Comparison of ENCODE assay signal across 16 cellular contexts in the genomic region with DNA sequence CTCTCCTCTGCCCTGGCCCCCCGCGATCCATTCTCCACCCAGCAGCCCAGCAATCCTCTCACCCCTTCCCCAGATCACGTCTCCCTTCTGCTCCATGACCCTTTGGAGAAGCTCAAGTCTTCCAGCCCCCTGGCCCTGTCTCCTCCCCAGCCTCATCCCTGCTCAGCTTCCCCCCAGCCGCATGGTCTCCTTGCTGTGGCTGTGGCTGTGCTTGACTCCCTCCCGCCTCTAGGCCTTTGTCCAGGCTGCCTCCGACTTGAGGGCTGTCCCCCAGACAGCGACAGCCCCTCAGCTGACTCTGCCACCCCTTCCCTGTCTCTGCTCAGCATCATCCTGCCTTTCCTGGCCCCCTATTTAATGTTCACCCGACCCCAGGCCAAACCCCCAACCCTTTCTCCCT. TPM values are rescaled to one million over a fixed set of nuclear protein-coding genes. Genes with fewer than 3 reads are reported as not detected.
DNase-seq lines count a peak whose midpoint lies in the region; ATAC-seq, FAIRE-seq and TF ChIP-seq lines count a peak whose summit lies in the region.
"Had no signal": no experiment of that assay in that cellular context is flagged by ENCODE, and none has a peak within 500 bp of the region (broad histone marks: within the 10 kb centered on the region; RNA-seq: fewer than 3 reads in every experiment).

No MANE protein-coding gene starts in this region.

- FAIRE-seq in H1 (lab: Jason Lieb, UNC) = no peak
- FAIRE-seq: HepG2, HTR-8/SVneo had no signal

- H3K4me3 ChIP-seq in BLaER1 (no peak overlapping the region), GM23338 (no peak overlapping the region), H1 (ENCODE audit: extremely low read depth in 1 of 4, insufficient read depth in 2 of 4, low read depth in 3 of 4, low read length in 4 of 4) (no peak overlapping the region), neural progenitor cell (no peak overlapping the region), dorsolateral prefrontal cortex (no peak overlapping the region)
- no peak overlapping the region for H3K4me3 ChIP-seq in naive thymus-derived CD4-positive, alpha-beta T cell (ENCODE audit: low read length)
- H3K4me3 ChIP-seq: HAP-1 had no signal

- H3K9ac ChIP-seq in BLaER1 = no peak overlapping the region
- H3K9ac ChIP-seq in H1 (replicated peaks in 1 of 4; ENCODE audit: extremely low read depth in 1 of 4, low read depth in 3 of 4, low read length in 3 of 4) = no peak overlapping the region
- H3K9ac ChIP-seq in neural progenitor cell = no peak overlapping the region

- H3K79me2 ChIP-seq in GM23338 (replicated peaks; ENCODE audit: insufficient read depth) (no peaks in the 10 kb centered on the region), H1 (ENCODE audit: control insufficient read depth in 1 of 2, insufficient read depth in 2 of 2, low read length in 2 of 2) (no peaks in the 10 kb centered on the region), neural progenitor cell (ENCODE audit: low read depth) (no peaks in the 10 kb centered on the region)

- 0 out of 2 replicates have a peak overlapping the region, but pooled peaks have one; percentile 28 for H2AFZ ChIP-seq in GM23338
- no peak overlapping the region for H2AFZ ChIP-seq in H1 (ENCODE audit: low read length)
- H2AFZ ChIP-seq in neural progenitor cell (replicated peaks) = no peak overlapping the region

- H4K5ac ChIP-seq in H1 (ENCODE audit: insufficient read length, low read depth, low read length) = no peak overlapping the region

- no peaks in the 10 kb centered on the region; the same call in 1 of the 2 replicates for H3K23me2 ChIP-seq in H1 (ENCODE audit: low read depth, low read length)

- no peak overlapping the region for H3K4me3 Mint-ChIP-seq in GM23338
- H3K4me3 Mint-ChIP-seq in neural progenitor cell = no peak overlapping the region
- peak overlapping the region in 1 of 10 donors; percentile 50 for H3K4me3 Mint-ChIP-seq in naive thymus-derived CD4-positive, alpha-beta T cell
- H3K4me3 Mint-ChIP-seq: CD8-positive, alpha-beta T cell; HFFc6 had no signal

- H2BK12ac ChIP-seq in H1 (ENCODE audit: low read depth, low read length) = peak overlapping the region; percentile 27; the same call in 1 of the 2 replicates

- CTCF ChIA-PET in H1 (lab: Charles Lee; ENCODE audit: partially characterized antibody) = interaction anchor here (0.9 to 1.9 kb wide), 2 partner anchors 14 to 132 kb away, joined by 4 read pairs; no protein-coding TSS in a partner anchor
- CTCF ChIA-PET in naive thymus-derived CD4-positive, alpha-beta T cell (lab: Charles Lee) = no interaction called here

- no peaks in the 10 kb centered on the region for H3F3A ChIP-seq in GM23338 (replicated peaks; ENCODE audit: low read depth)
- peaks cover 16% of the 10 kb centered on the region for H3F3A ChIP-seq in neural progenitor cell (ENCODE audit: low read depth)

- H3K18ac ChIP-seq in H1 (ENCODE audit: extremely low read depth, low read length) = no peak overlapping the region

- H3K23ac ChIP-seq in H1 (ENCODE audit: insufficient read length) = no peak overlapping the region

- no peak for TF ChIP-seq RAD21 in H1 (IDR thresholded peaks at IDR 0.05 in 1 of 2, conservative IDR thresholded peaks at IDR 0.05 in 1 of 2; ENCODE audit: low read depth in 2 of 2, low read length in 2 of 2)

- no peak overlapping the region for H2BK15ac ChIP-seq in H1 (ENCODE audit: low read length)

- TF ChIP-seq EP300 in H1 (IDR thresholded peaks at IDR 0.05; ENCODE audit: borderline replicate concordance in 1 of 2, low read depth in 2 of 2, low read length in 2 of 2) = no peak

- H3K9me3 Mint-ChIP-seq in GM23338 = no peaks in the 10 kb centered on the region
- H3K9me3 Mint-ChIP-seq in neural progenitor cell = no peaks in the 10 kb centered on the region
- H3K9me3 Mint-ChIP-seq in naive thymus-derived CD4-positive, alpha-beta T cell = no peaks in the 10 kb centered on the region
- H3K9me3 Mint-ChIP-seq: CD8-positive, alpha-beta T cell; HFFc6 had no signal

- no peak for ATAC-seq in GM23338
- ATAC-seq in naive thymus-derived CD4-positive, alpha-beta T cell = no peak
- ATAC-seq: CD8-positive, alpha-beta T cell; HepG2 had no signal

- 75% methylated on average over 8 of the region's 8 CpGs; no CpG with 5 or more reads in 1 of the 2 experiments for WGBS in H1 (ENCODE audit: extremely low coverage in 1 of 2, insufficient coverage in 1 of 2, insufficient read length in 1 of 2, insufficient replicate concordance in 2 of 2, low coverage in 1 of 2, low lambda C conversion rate in 2 of 2, missing lambda C conversion rate in 1 of 2), 2 experiments

- no peak overlapping the region for H2BK120ac ChIP-seq in H1 (replicated peaks; ENCODE audit: low read depth, low read length)

- no peaks in the 10 kb centered on the region for H3K36me3 ChIP-seq in BLaER1
- H3K36me3 ChIP-seq in GM23338 (ENCODE audit: insufficient read depth) = no peaks in the 10 kb centered on the region
- H3K36me3 ChIP-seq in H1 (ENCODE audit: control insufficient read depth in 2 of 4, insufficient read depth in 4 of 4, low read length in 3 of 4) = no peaks in the 10 kb centered on the region
- H3K36me3 ChIP-seq in neural progenitor cell = no peaks in the 10 kb centered on the region
- no peaks in the 10 kb centered on the region for H3K36me3 ChIP-seq in naive thymus-derived CD4-positive, alpha-beta T cell (ENCODE audit: control insufficient read depth in 2 of 3, insufficient read depth in 3 of 3, low read length in 3 of 3)
- H3K36me3 ChIP-seq: HAP-1 had no signal

- H3K79me1 ChIP-seq in H1 (ENCODE audit: low read depth, low read length) = no peaks in the 10 kb centered on the region

- H3K4me1 ChIP-seq in BLaER1 = peaks cover 61% of the 10 kb centered on the region
- H3K4me1 ChIP-seq in GM23338 (ENCODE audit: insufficient read depth) = peaks cover 8% of the 10 kb centered on the region; the same call in 1 of the 2 replicates
- H3K4me1 ChIP-seq in H1 (replicated peaks in 1 of 4; ENCODE audit: control insufficient read depth in 3 of 4, insufficient read depth in 4 of 4, low read length in 3 of 4) = peaks cover 3 to 19% (median 7%) of the 10 kb centered on the region in 4 experiments
- H3K4me1 ChIP-seq in neural progenitor cell = peaks cover 21% of the 10 kb centered on the region
- no peaks in the 10 kb centered on the region for H3K4me1 ChIP-seq in naive thymus-derived CD4-positive, alpha-beta T cell (ENCODE audit: control insufficient read depth in 2 of 2, insufficient read depth in 2 of 2, low read length in 2 of 2)

- peak overlapping the region; percentile 35; the same call in 1 of the 2 replicates for H4K8ac ChIP-seq in H1 (ENCODE audit: extremely low read depth, insufficient read depth, low read length)

- H3K27me3 Mint-ChIP-seq in GM23338 (ENCODE audit: insufficient read depth, low read depth, poor library complexity) (peaks cover 11% of the 10 kb centered on the region), neural progenitor cell (ENCODE audit: insufficient read depth, low read depth) (peaks cover 14% of the 10 kb centered on the region)
- H3K27me3 Mint-ChIP-seq in naive thymus-derived CD4-positive, alpha-beta T cell = peaks cover 0 to 9% (median 0%) of the 10 kb centered on the region in 5 donors

- TF ChIP-seq POLR2A in H1 (IDR thresholded peaks at IDR 0.05; ENCODE audit: control extremely low read depth in 1 of 2, low read depth in 2 of 2, low read length in 2 of 2) = no peak

- H3K56ac ChIP-seq in H1 (replicated peaks; ENCODE audit: insufficient read length, low read depth, low read length) = no peak overlapping the region

- intact Hi-C loops in naive thymus-derived CD4-positive, alpha-beta T cell (cut with micrococcal nuclease) = no loop called here
- intact Hi-C loops in dorsolateral prefrontal cortex (cut with DNase I) = no loop called here

- H2BK20ac ChIP-seq in H1 (ENCODE audit: low read length) = no peak overlapping the region

- POLR2A ChIA-PET in H1 (lab: Charles Lee; ENCODE audit: partially characterized antibody) = interaction anchor here (1.0 to 1.2 kb wide), 2 partner anchors 54 to 286 kb away, joined by 3 read pairs; no protein-coding TSS in a partner anchor
- POLR2A ChIA-PET in naive thymus-derived CD4-positive, alpha-beta T cell (lab: Charles Lee) = interaction anchor here (1.0 kb wide), 1 partner anchor 37 kb away, joined by 3 read pairs; no protein-coding TSS in a partner anchor

- no peaks in the 10 kb centered on the region for H4K20me1 ChIP-seq in BLaER1
- H4K20me1 ChIP-seq in GM23338 (replicated peaks; ENCODE audit: insufficient read depth) = no peaks in the 10 kb centered on the region
- H4K20me1 ChIP-seq in H1 (replicated peaks in 1 of 2; ENCODE audit: control insufficient read depth in 1 of 2, insufficient read depth in 2 of 2, low read length in 2 of 2) = peaks cover 0 to 3% of the 10 kb centered on the region in 2 experiments
- H4K20me1 ChIP-seq in neural progenitor cell (ENCODE audit: low read depth) = peaks cover 21% of the 10 kb centered on the region

- no peaks in the 10 kb centered on the region for H3K27me3 ChIP-seq in BLaER1
- H3K27me3 ChIP-seq in GM23338 (ENCODE audit: insufficient read depth) = no peaks in the 10 kb centered on the region
- no peaks in the 10 kb centered on the region for H3K27me3 ChIP-seq in H1 (replicated peaks in 1 of 4; ENCODE audit: control insufficient read depth in 3 of 4, extremely low read depth in 1 of 4, insufficient read depth in 3 of 4, low read length in 3 of 4)
- H3K27me3 ChIP-seq in neural progenitor cell = peaks cover 23% of the 10 kb centered on the region
- H3K27me3 ChIP-seq in naive thymus-derived CD4-positive, alpha-beta T cell (ENCODE audit: control insufficient read depth in 2 of 2, insufficient read depth in 2 of 2, low read length in 2 of 2) = no peaks in the 10 kb centered on the region
- peaks cover 0 to 24% (median 0%) of the 10 kb centered on the region in 45 donors for H3K27me3 ChIP-seq in dorsolateral prefrontal cortex

- H3K4me2 ChIP-seq in BLaER1 = peak overlapping the region; percentile 62; the same call in 1 of the 2 replicates
- no peak overlapping the region for H3K4me2 ChIP-seq in GM23338
- no peak overlapping the region for H3K4me2 ChIP-seq in H1 (ENCODE audit: insufficient read depth in 1 of 2, low read depth in 2 of 2, low read length in 2 of 2)
- no peak overlapping the region for H3K4me2 ChIP-seq in neural progenitor cell

- no peak overlapping the region for H3K14ac ChIP-seq in H1 (ENCODE audit: insufficient read length)

- H3K4ac ChIP-seq in H1 (replicated peaks; ENCODE audit: insufficient read length, low read depth, low read length) = no peak overlapping the region

- H3K9me3 ChIP-seq in BLaER1 (no peaks in the 10 kb centered on the region), H1 (ENCODE audit: insufficient read depth in 2 of 2, low read depth in 1 of 2, low read length in 1 of 2) (no peaks in the 10 kb centered on the region), neural progenitor cell (ENCODE audit: low read depth) (no peaks in the 10 kb centered on the region)
- H3K9me3 ChIP-seq in naive thymus-derived CD4-positive, alpha-beta T cell (ENCODE audit: control insufficient read depth in 2 of 3, low read length in 3 of 3) = no peaks in the 10 kb centered on the region
- H3K9me3 ChIP-seq: HAP-1 had no signal

- H3K27ac Mint-ChIP-seq in GM23338 = no peak overlapping the region
- H3K27ac Mint-ChIP-seq in neural progenitor cell = peak overlapping the region; percentile 68
- peak overlapping the region in 2 of 9 donors; percentile 39 to 55 for H3K27ac Mint-ChIP-seq in naive thymus-derived CD4-positive, alpha-beta T cell
- H3K27ac Mint-ChIP-seq: CD8-positive, alpha-beta T cell; HFFc6 had no signal

- H3K27ac ChIP-seq in BLaER1 (0 out of 2 replicates have a peak overlapping the region, but pooled peaks have one; percentile 44), GM23338 (ENCODE audit: low read depth) (no peak overlapping the region), H1 (ENCODE audit: low read depth, low read length) (no peak overlapping the region), neural progenitor cell (no peak overlapping the region), dorsolateral prefrontal cortex (no peak overlapping the region)
- no peak overlapping the region for H3K27ac ChIP-seq in naive thymus-derived CD4-positive, alpha-beta T cell (ENCODE audit: low read depth, low read length)
- H3K27ac ChIP-seq: C4-2B had no signal

- H2BK5ac ChIP-seq in H1 (ENCODE audit: low read depth, low read length) = no peak overlapping the region; the same call in 1 of the 2 replicates

- H2AK5ac ChIP-seq in H1 (ENCODE audit: low read depth, low read length) = no peak overlapping the region

- peaks cover 34% of the 10 kb centered on the region for H3K4me1 Mint-ChIP-seq in GM23338
- peaks cover 41% of the 10 kb centered on the region for H3K4me1 Mint-ChIP-seq in neural progenitor cell
- H3K4me1 Mint-ChIP-seq in naive thymus-derived CD4-positive, alpha-beta T cell = peaks cover 7 to 16% (median 9%) of the 10 kb centered on the region in 7 donors

- TF ChIP-seq CTCF in GM23338 (conservative IDR thresholded peaks at IDR 0.05; ENCODE audit: low read depth in 2 of 2) = no peak
- no peak for TF ChIP-seq CTCF in H1 (IDR thresholded peaks at IDR 0.05; ENCODE audit: control extremely low read depth in 1 of 3, insufficient read depth in 1 of 3, low read depth in 1 of 3, low read length in 3 of 3)
- TF ChIP-seq CTCF in neural progenitor cell (IDR thresholded peaks at IDR 0.05) = no peak
- no peak for TF ChIP-seq CTCF in dorsolateral prefrontal cortex (IDR thresholded peaks at IDR 0.05 in 54 of 56, conservative IDR thresholded peaks at IDR 0.05 in 2 of 56; ENCODE audit: low read depth in 1 of 56, partially characterized antibody in 56 of 56)

- DNase-seq in GM23338 (ENCODE audit: low spot score) = no peak
- no peak for DNase-seq in H1 (ENCODE audit: low read depth in 1 of 2, low spot score in 2 of 2)
- no peak for DNase-seq in neural progenitor cell (ENCODE audit: low spot score)
- DNase-seq in naive thymus-derived CD4-positive, alpha-beta T cell = no peak
- no peak for DNase-seq in H4 (ENCODE audit: low spot score)
- no peak for DNase-seq in dorsolateral prefrontal cortex
- DNase-seq: ACHN; CD8-positive, alpha-beta T cell; COR-L47; GF-D8; HFFc6 had no signal

- no peak overlapping the region for H4K91ac ChIP-seq in H1 (replicated peaks; ENCODE audit: insufficient read length, low read length)

- no peaks in the 10 kb centered on the region for H3K36me3 Mint-ChIP-seq in GM23338 (ENCODE audit: low read depth)
- H3K36me3 Mint-ChIP-seq in neural progenitor cell = no peaks in the 10 kb centered on the region
- H3K36me3 Mint-ChIP-seq in naive thymus-derived CD4-positive, alpha-beta T cell = no peaks in the 10 kb centered on the region
- H3K36me3 Mint-ChIP-seq: CD8-positive, alpha-beta T cell had no signal

- H3K9me2 ChIP-seq in GM23338 (ENCODE audit: insufficient read depth) = no peaks in the 10 kb centered on the region

RNA-seq across cellular contexts. Expression of a gene that starts 59.3 kb away (rescaled TPM):
- 1.7 and 2.4 TPM in 2 replicates for total RNA-seq in GM23338 (2014; rRNA removed; shearing (Covaris generic))
- polyA plus RNA-seq in GM23338 (2016; fragmentation: Nextera tagmentation; extraction: Ambion mirVana) = 0.42 and 0.47 TPM in 2 replicates
- total RNA-seq in H1 (2021; fragmentation: NEBNext Ultra II Directional; extraction: Animal tissue kit (Norgen Biotek cat#: 25700)) = 1.2 and 1.3 TPM in 2 replicates
- 0.77 and 1.3 TPM in 2 replicates for polyA plus RNA-seq in H1 (2011; rRNA removed)
- 1.2 TPM for polyA plus RNA-seq in H1 (2011; cell fraction: cytosol; rRNA removed)
- polyA plus RNA-seq in H1 (2011; cell fraction: nucleus; rRNA removed) = 7.1 TPM
- 0.91 to 1.4 TPM (median 1.2 TPM) in 4 replicates for polyA plus RNA-seq in H1 (2012, experiment 1 of 2)
- 0.71 TPM for polyA plus RNA-seq in H1 (2012, experiment 2 of 2)
- 1.3 TPM for polyA plus RNA-seq in H1 (2013, experiment 1 of 2)
- 1.3 TPM for polyA plus RNA-seq in H1 (2013, experiment 2 of 2)
- polyA minus RNA-seq in H1 (2011; rRNA and poly(A)+ RNA removed) = 1.00 and 1.3 TPM in 2 replicates
- polyA minus RNA-seq in H1 (2011; cell fraction: cytosol; rRNA and poly(A)+ RNA removed) = 0.95 TPM
- polyA minus RNA-seq in H1 (2011; cell fraction: nucleus; rRNA and poly(A)+ RNA removed) = 1.6 TPM
- 0.11 and 0.22 TPM in 2 replicates for total RNA-seq in neural progenitor cell (ENCODE audit: low replicate concordance)
- 10 to 100 TPM in 4 of 5 experiments, 1 to 10 TPM in 1; 4.5 to 51.2 (median 30.9) TPM for total RNA-seq in naive thymus-derived CD4-positive, alpha-beta T cell
- 1 to 10 TPM in 1 of 2 donors, under 1 TPM in 1; 0.40 to 1.8 TPM for polyA plus RNA-seq in naive thymus-derived CD4-positive, alpha-beta T cell
- 0.19 TPM in 1 of 2 replicates, not detected in the other for total RNA-seq in H4 (2014; rRNA removed; shearing (Covaris generic))
- 10 to 100 TPM in 119 of 120 experiments, 1 to 10 TPM in 1; 7.4 to 42.2 (median 25.6) TPM for total RNA-seq in dorsolateral prefrontal cortex
- total RNA-seq: HepG2, HFFc6 had no signal
- polyA plus RNA-seq: HepG2 had no signal
